2 cellular contexts compared by ENCODE assay signal in genomic region chr6:158324136-158324535, GRCh38.
TF ChIP-seq lines count a peak whose summit lies in the region.

No MANE protein-coding gene starts in this region.

TF ChIP-seq in IMR-90, 13 proteins besides CTCF, POLR2A, EP300 and RAD21:
- TF ChIP-seq MAFK (IDR thresholded peaks at IDR 0.05; ENCODE audit: low read depth, low read length) (no peak), BHLHE40 (IDR thresholded peaks at IDR 0.05; ENCODE audit: low read depth, low read length) (no peak), CHD1 (IDR thresholded peaks at IDR 0.05; ENCODE audit: low read depth, low read length) (no peak), CEBPB (IDR thresholded peaks at IDR 0.05; ENCODE audit: low read depth, low read length) (no peak)
TF ChIP-seq in IMR-90: peak in this region for 0.

TF ChIP-seq in H1, 55 proteins besides CTCF, POLR2A, EP300 and RAD21:
- TF ChIP-seq CTBP2 (IDR thresholded peaks at IDR 0.05; ENCODE audit: borderline replicate concordance, insufficient read depth, insufficient read length, low read length) (no peak), CHD2 (IDR thresholded peaks at IDR 0.05; ENCODE audit: low read length) (no peak), JUND (IDR thresholded peaks at IDR 0.05; ENCODE audit: low read length) (no peak), NRF1 (IDR thresholded peaks at IDR 0.05; ENCODE audit: low read depth, low read length) (no peak)
- TF ChIP-seq, protein P1, sequence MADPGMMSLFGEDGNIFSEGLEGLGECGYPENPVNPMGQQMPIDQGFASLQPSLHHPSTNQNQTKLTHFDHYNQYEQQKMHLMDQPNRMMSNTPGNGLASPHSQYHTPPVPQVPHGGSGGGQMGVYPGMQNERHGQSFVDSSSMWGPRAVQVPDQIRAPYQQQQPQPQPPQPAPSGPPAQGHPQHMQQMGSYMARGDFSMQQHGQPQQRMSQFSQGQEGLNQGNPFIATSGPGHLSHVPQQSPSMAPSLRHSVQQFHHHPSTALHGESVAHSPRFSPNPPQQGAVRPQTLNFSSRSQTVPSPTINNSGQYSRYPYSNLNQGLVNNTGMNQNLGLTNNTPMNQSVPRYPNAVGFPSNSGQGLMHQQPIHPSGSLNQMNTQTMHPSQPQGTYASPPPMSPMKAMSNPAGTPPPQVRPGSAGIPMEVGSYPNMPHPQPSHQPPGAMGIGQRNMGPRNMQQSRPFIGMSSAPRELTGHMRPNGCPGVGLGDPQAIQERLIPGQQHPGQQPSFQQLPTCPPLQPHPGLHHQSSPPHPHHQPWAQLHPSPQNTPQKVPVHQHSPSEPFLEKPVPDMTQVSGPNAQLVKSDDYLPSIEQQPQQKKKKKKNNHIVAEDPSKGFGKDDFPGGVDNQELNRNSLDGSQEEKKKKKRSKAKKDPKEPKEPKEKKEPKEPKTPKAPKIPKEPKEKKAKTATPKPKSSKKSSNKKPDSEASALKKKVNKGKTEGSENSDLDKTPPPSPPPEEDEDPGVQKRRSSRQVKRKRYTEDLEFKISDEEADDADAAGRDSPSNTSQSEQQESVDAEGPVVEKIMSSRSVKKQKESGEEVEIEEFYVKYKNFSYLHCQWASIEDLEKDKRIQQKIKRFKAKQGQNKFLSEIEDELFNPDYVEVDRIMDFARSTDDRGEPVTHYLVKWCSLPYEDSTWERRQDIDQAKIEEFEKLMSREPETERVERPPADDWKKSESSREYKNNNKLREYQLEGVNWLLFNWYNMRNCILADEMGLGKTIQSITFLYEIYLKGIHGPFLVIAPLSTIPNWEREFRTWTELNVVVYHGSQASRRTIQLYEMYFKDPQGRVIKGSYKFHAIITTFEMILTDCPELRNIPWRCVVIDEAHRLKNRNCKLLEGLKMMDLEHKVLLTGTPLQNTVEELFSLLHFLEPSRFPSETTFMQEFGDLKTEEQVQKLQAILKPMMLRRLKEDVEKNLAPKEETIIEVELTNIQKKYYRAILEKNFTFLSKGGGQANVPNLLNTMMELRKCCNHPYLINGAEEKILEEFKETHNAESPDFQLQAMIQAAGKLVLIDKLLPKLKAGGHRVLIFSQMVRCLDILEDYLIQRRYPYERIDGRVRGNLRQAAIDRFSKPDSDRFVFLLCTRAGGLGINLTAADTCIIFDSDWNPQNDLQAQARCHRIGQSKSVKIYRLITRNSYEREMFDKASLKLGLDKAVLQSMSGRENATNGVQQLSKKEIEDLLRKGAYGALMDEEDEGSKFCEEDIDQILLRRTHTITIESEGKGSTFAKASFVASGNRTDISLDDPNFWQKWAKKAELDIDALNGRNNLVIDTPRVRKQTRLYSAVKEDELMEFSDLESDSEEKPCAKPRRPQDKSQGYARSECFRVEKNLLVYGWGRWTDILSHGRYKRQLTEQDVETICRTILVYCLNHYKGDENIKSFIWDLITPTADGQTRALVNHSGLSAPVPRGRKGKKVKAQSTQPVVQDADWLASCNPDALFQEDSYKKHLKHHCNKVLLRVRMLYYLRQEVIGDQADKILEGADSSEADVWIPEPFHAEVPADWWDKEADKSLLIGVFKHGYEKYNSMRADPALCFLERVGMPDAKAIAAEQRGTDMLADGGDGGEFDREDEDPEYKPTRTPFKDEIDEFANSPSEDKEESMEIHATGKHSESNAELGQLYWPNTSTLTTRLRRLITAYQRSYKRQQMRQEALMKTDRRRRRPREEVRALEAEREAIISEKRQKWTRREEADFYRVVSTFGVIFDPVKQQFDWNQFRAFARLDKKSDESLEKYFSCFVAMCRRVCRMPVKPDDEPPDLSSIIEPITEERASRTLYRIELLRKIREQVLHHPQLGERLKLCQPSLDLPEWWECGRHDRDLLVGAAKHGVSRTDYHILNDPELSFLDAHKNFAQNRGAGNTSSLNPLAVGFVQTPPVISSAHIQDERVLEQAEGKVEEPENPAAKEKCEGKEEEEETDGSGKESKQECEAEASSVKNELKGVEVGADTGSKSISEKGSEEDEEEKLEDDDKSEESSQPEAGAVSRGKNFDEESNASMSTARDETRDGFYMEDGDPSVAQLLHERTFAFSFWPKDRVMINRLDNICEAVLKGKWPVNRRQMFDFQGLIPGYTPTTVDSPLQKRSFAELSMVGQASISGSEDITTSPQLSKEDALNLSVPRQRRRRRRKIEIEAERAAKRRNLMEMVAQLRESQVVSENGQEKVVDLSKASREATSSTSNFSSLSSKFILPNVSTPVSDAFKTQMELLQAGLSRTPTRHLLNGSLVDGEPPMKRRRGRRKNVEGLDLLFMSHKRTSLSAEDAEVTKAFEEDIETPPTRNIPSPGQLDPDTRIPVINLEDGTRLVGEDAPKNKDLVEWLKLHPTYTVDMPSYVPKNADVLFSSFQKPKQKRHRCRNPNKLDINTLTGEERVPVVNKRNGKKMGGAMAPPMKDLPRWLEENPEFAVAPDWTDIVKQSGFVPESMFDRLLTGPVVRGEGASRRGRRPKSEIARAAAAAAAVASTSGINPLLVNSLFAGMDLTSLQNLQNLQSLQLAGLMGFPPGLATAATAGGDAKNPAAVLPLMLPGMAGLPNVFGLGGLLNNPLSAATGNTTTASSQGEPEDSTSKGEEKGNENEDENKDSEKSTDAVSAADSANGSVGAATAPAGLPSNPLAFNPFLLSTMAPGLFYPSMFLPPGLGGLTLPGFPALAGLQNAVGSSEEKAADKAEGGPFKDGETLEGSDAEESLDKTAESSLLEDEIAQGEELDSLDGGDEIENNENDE (IDR thresholded peaks at IDR 0.05; ENCODE audit: insufficient replicate concordance, low read length): no peak
